In genomic region chr11:119062779-119063178, GRCh38 we compare ENCODE assay signal across 17 cellular contexts. TPM values are rescaled to one million over a fixed set of nuclear protein-coding genes. Genes with fewer than 3 reads are reported as not detected.
DNase-seq lines count a peak whose midpoint lies in the region; ATAC-seq and TF ChIP-seq lines count a peak whose summit lies in the region.
"Had no signal": no experiment of that assay in that cellular context is flagged by ENCODE, and none has a peak within 500 bp of the region (broad histone marks: within the 10 kb centered on the region; RNA-seq: fewer than 3 reads in every experiment).

No MANE protein-coding gene starts in this region.

- no peak overlapping the region for H4K91ac ChIP-seq in mesenchymal stem cell (ENCODE audit: low read length)

- peaks cover 9% of the 10 kb centered on the region for H3K4me1 ChIP-seq in mesenchymal stem cell (ENCODE audit: control insufficient read depth, insufficient read depth, low read depth, low read length)

- H2BK15ac ChIP-seq in mesenchymal stem cell (ENCODE audit: low read depth, poor library complexity, severe bottlenecking), result no peak overlapping the region

- peak overlapping the region; percentile 22 for H3K9ac ChIP-seq in mesenchymal stem cell (ENCODE audit: low read length)

- no peaks in the 10 kb centered on the region for H3K9me3 ChIP-seq in mesenchymal stem cell (ENCODE audit: control insufficient read depth, low read length)
- H3K9me3 ChIP-seq: BLaER1, heart left ventricle, psoas muscle had no signal

- TF ChIP-seq CTCF in cardiac fibroblast (IDR thresholded peaks at IDR 0.05; ENCODE audit: low read depth, low read length), result no peak

- no peak overlapping the region for H3K27ac ChIP-seq in mesenchymal stem cell (ENCODE audit: low read length, poor library complexity, severe bottlenecking)
- H3K27ac ChIP-seq: BLaER1, cardiac muscle cell, heart left ventricle, psoas muscle had no signal

- no peak overlapping the region for H3K4me3 ChIP-seq in cardiac fibroblast (replicated peaks in 1 of 2; ENCODE audit: low read depth in 2 of 2, low read length in 2 of 2)
- no peak overlapping the region for H3K4me3 ChIP-seq in mesenchymal stem cell (ENCODE audit: insufficient read depth in 1 of 2, low read depth in 1 of 2, low read length in 2 of 2)
- H3K4me3 ChIP-seq: BLaER1, cardiac muscle cell, heart left ventricle, psoas muscle had no signal

- no peak overlapping the region for H3K18ac ChIP-seq in mesenchymal stem cell (ENCODE audit: low read depth in 1 of 2, low read length in 2 of 2)

- no peak overlapping the region for H2BK12ac ChIP-seq in mesenchymal stem cell (ENCODE audit: low read length in 2 of 2)

- H3K27me3 ChIP-seq in mesenchymal stem cell (ENCODE audit: control insufficient read depth in 1 of 2, insufficient read depth in 1 of 2, low read length in 2 of 2), result no peaks in the 10 kb centered on the region
- H3K27me3 ChIP-seq: BLaER1, cardiac muscle cell, heart left ventricle had no signal

- H2BK120ac ChIP-seq in mesenchymal stem cell (ENCODE audit: low read depth, low read length), result no peak overlapping the region

- no peak overlapping the region for H3K23ac ChIP-seq in mesenchymal stem cell (ENCODE audit: low read length in 2 of 2)

- no peak overlapping the region for H2AFZ ChIP-seq in mesenchymal stem cell (ENCODE audit: low read depth, low read length)

- H2BK5ac ChIP-seq in mesenchymal stem cell (ENCODE audit: low read depth, low read length, poor library complexity, severe bottlenecking), result no peak overlapping the region

- H3K36me3 ChIP-seq in mesenchymal stem cell (ENCODE audit: control insufficient read depth in 1 of 2, insufficient read depth in 2 of 2, low read depth in 1 of 2, low read length in 2 of 2), result peaks cover 0 to 4% of the 10 kb centered on the region in 2 experiments
- H3K36me3 ChIP-seq: cardiac muscle cell had no signal

- no peak overlapping the region for H3K4me2 ChIP-seq in mesenchymal stem cell (ENCODE audit: low read length, poor library complexity, severe bottlenecking)
- H3K4me2 ChIP-seq: BLaER1 had no signal

- H3K14ac ChIP-seq in mesenchymal stem cell (ENCODE audit: low read length in 2 of 2), result peak overlapping the region in 1 of 2 experiments; percentile 51

- DNase-seq in EH (ENCODE audit: low read depth), result peak; percentile 70
- DNase-seq in M059J (ENCODE audit: low read depth), result peak; percentile 73
- DNase-seq in cardiac fibroblast (ENCODE audit: low read depth in 2 of 2), result peak; percentile 75 to 82
- no peak for DNase-seq in mesenchymal stem cell
- DNase-seq in medulla oblongata (ENCODE audit: extremely low spot score), result no peak
- no peak for DNase-seq in HPDE6-E6E7 (ENCODE audit: extremely low spot score)
- DNase-seq: activated CD8-positive, alpha-beta memory T cell treated with anti-CD3 and anti-CD28 coated beads for 24 hours; activated gamma-delta T cell; endodermal cell; left colon; NK-92 treated with Interleukin-12 subunit alpha and Interleukin-12 subunit beta, amount 100 ng/mL, for 24 hours had no signal

- WGBS in mesenchymal stem cell, result 97% methylated on average over 4 of the region's 5 CpGs

- ATAC-seq in HG02884 (IDR thresholded peaks at IDR 0.05; ENCODE audit: unreplicated experiment), result no peak
- no peak for ATAC-seq in GM21367 (IDR thresholded peaks at IDR 0.05; ENCODE audit: unreplicated experiment)
- ATAC-seq: heart left ventricle, left colon, psoas muscle had no signal

- no peak overlapping the region for H3K4ac ChIP-seq in mesenchymal stem cell (ENCODE audit: low read depth in 1 of 2, low read length in 2 of 2)

- peaks cover 13% of the 10 kb centered on the region for H3K79me1 ChIP-seq in mesenchymal stem cell (replicated peaks; ENCODE audit: low read length, poor library complexity, severe bottlenecking)

- no peak overlapping the region for H2AK5ac ChIP-seq in mesenchymal stem cell (ENCODE audit: low read length, severe bottlenecking)

- H4K8ac ChIP-seq in mesenchymal stem cell (ENCODE audit: low read length), result no peak overlapping the region

RNA-seq across cellular contexts. Expression of gene VPS11, which starts 4.8 kb away (rescaled TPM):
- total RNA-seq in M059J (2014; rRNA removed; shearing (Covaris generic)), result 18.9 and 20.9 TPM in 2 replicates
- polyA plus RNA-seq in mesenchymal stem cell (2013, experiment 1 of 2), result 29.0 TPM
- 29.0 TPM for polyA plus RNA-seq in mesenchymal stem cell (2013, experiment 2 of 2)

RNA-seq across cellular contexts. Expression of gene HYOU1, which starts 5.8 kb away (rescaled TPM):
- 152 and 234 TPM in 2 replicates for total RNA-seq in M059J (2014; rRNA removed; shearing (Covaris generic))
- polyA plus RNA-seq in mesenchymal stem cell (2013, experiment 1 of 2), result 118 TPM
- 124 TPM for polyA plus RNA-seq in mesenchymal stem cell (2013, experiment 2 of 2)

RNA-seq across cellular contexts. Expression of gene HMBS, which starts 21.9 kb away (rescaled TPM):
- 17.2 and 18.5 TPM in 2 replicates for total RNA-seq in M059J (2014; rRNA removed; shearing (Covaris generic))
- 20.1 TPM for polyA plus RNA-seq in mesenchymal stem cell (2013, experiment 1 of 2)
- 19.2 TPM for polyA plus RNA-seq in mesenchymal stem cell (2013, experiment 2 of 2)

RNA-seq across cellular contexts. Expression of gene SLC37A4, which starts 32.1 kb away (rescaled TPM):
- total RNA-seq in M059J (2014; rRNA removed; shearing (Covaris generic)), result 26.5 and 29.5 TPM in 2 replicates
- 6.8 TPM for polyA plus RNA-seq in mesenchymal stem cell (2013, experiment 1 of 2)
- polyA plus RNA-seq in mesenchymal stem cell (2013, experiment 2 of 2), result 7.2 TPM

RNA-seq across cellular contexts. Expression of gene DPAGT1, which starts 38.9 kb away (rescaled TPM):
- total RNA-seq in M059J (2014; rRNA removed; shearing (Covaris generic)), result 42.1 and 50.9 TPM in 2 replicates
- 42.7 TPM for polyA plus RNA-seq in mesenchymal stem cell (2013, experiment 1 of 2)
- 37.9 TPM for polyA plus RNA-seq in mesenchymal stem cell (2013, experiment 2 of 2)

Comparison
In these comparisons a context has a peak if more than half of its experiments do, and no peak if none do; other contexts are left out.
1. DNase-seq: peak in EH (single experiment), M059J (single experiment) and cardiac fibroblast (2 of 2); none in mesenchymal stem cell (single experiment), medulla oblongata (single experiment) and HPDE6-E6E7 (single experiment).